ENCODE assay signal across 8 cellular contexts in the genomic region with DNA sequence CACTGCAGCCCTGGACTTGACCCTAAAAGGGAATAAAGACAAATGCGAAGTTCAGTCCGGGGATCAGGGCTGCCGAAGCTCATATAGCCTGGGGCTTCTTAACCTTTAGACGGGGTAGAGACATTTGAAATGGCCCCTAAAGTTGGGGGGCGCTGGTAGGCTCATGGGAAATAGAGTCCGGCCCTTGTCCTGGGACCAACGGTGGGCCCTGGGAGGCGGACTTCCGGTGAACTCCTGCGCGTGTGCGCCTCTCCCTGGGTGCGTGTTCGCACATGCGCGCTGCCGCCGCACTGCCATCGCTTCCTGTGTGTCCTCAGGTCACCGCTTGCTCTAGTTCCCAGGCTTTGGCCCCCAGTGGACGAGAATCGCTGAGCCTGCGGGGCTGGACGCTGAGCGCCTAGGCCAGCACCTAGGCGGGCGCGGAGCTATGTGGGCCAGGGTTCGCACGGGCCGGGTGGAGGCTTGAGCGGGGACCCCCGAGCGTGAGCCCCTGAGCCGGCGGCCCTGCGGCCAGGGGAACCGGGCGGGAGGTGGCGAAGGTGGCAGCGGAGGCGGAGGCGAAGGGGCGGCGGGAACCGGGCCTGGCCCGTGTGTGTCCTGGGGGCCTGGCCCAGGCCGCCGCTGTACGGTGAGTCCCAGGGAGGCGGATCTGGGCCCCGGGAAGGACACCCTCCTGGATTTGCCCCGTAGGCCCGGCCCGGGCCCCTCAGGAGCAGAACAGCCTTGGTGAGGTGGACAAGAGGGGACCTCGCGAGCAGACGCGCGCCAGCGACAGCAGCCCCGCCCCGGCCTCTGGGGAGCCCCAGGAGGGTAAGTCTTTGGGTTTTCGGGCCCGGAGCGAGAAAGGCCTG. TPM values are rescaled to one million over a fixed set of nuclear protein-coding genes. Genes with fewer than 3 reads are reported as not detected.
DNase-seq lines count a peak whose midpoint lies in the region; ATAC-seq, FAIRE-seq and TF ChIP-seq lines count a peak whose summit lies in the region.

No MANE protein-coding gene starts in this region.

- H3K4me2 ChIP-seq in keratinocyte (ENCODE audit: control insufficient read depth, extremely low read depth, insufficient read depth, low read depth, low read length), result peak overlapping the region; percentile 87

- dilution Hi-C loops in keratinocyte (cut with MboI; ENCODE audit: extremely low pct_ligation_motif_present, low sequenced_read_pairs), result no loop called here

- peak overlapping the region; percentile 90 for H2AFZ ChIP-seq in keratinocyte (ENCODE audit: control insufficient read depth, low read length)

- peak overlapping the region; percentile 77 to 88 (median 81) for H3K4me3 ChIP-seq in keratinocyte (ENCODE audit: control insufficient read depth in 2 of 3, extremely low read depth in 1 of 3, insufficient read depth in 2 of 3, low read depth in 1 of 3, low read length in 3 of 3)

- H4K20me1 ChIP-seq in keratinocyte (ENCODE audit: control insufficient read depth, extremely low read depth, insufficient read depth, low read length), result no peaks in the 10 kb centered on the region

- H3K9me3 ChIP-seq in keratinocyte (ENCODE audit: control insufficient read depth, low read depth, low read length), result no peaks in the 10 kb centered on the region

- no peak for TF ChIP-seq CTCF in keratinocyte (optimal IDR thresholded peaks at IDR 0.05 in 1 of 3, IDR thresholded peaks at IDR 0.05 in 1 of 3, conservative IDR thresholded peaks at IDR 0.05 in 1 of 3; ENCODE audit: extremely low read depth in 1 of 3, insufficient read depth in 2 of 3, low read length in 3 of 3)

- H3K79me2 ChIP-seq in keratinocyte (ENCODE audit: control insufficient read depth, insufficient read depth, low read length), result peaks cover 22% of the 10 kb centered on the region

- peak overlapping the region; percentile 80 for H3K27ac ChIP-seq in keratinocyte (ENCODE audit: control insufficient read depth, insufficient read depth, low read length)

- H3K9me1 ChIP-seq in keratinocyte (ENCODE audit: control insufficient read depth, extremely low read depth, insufficient read depth, low read length), result no peaks in the 10 kb centered on the region

- H3K27me3 ChIP-seq in keratinocyte (ENCODE audit: control insufficient read depth, extremely low read depth, insufficient read depth, low read length), result no peaks in the 10 kb centered on the region

- peak; percentile 97 for DNase-seq in AG08395 (ENCODE audit: low spot score)
- peak; percentile 88 for DNase-seq in NCI-H345 (lab: John Stamatoyannopoulos, UW)
- DNase-seq in activated CD4-positive, CD25-positive, alpha-beta regulatory T cell treated with anti-CD3 and anti-CD28 coated beads, Interleukin-2, amount 50 U/mL, for 16 hours (ENCODE audit: low read depth, low spot score), result peak; percentile 64
- DNase-seq in cerebellar cortex (ENCODE audit: low spot score), result peak; percentile 95
- no peak for DNase-seq in keratinocyte (ENCODE audit: low read depth, low spot score)
- peak; percentile 72 to 80 (median 72) for DNase-seq in stimulated activated CD4-positive, alpha-beta T cell treated with anti-CD3 and anti-CD28 coated beads, Interleukin-12 subunit alpha, Interleukin-12 subunit beta, amount 100 ng/mL, for 48 hours (ENCODE audit: low read depth in 2 of 3, low spot score in 1 of 3)

- FAIRE-seq in keratinocyte (lab: Jason Lieb, UNC), result peak; percentile 17

- H3K9ac ChIP-seq in keratinocyte (ENCODE audit: control insufficient read depth, extremely low read depth, insufficient read depth, low read length), result peak overlapping the region; percentile 90

- H3K36me3 ChIP-seq in keratinocyte (ENCODE audit: control insufficient read depth in 2 of 2, extremely low read depth in 1 of 2, insufficient read depth in 2 of 2, low read length in 2 of 2), result peaks cover 0 to 2% of the 10 kb centered on the region in 2 experiments

- peaks cover 8% of the 10 kb centered on the region for H3K4me1 ChIP-seq in keratinocyte (ENCODE audit: control insufficient read depth, extremely low read depth, insufficient read depth, low read length)

- ATAC-seq in GM18907 (IDR thresholded peaks at IDR 0.05; ENCODE audit: unreplicated experiment) (peak; percentile 95), HG03139 (IDR thresholded peaks at IDR 0.05; ENCODE audit: unreplicated experiment) (peak; percentile 93)

RNA-seq across cellular contexts. Expression of gene ZNF12, which starts 23.0 kb away (rescaled TPM):
- 7.6 to 12.5 TPM (median 12.3 TPM) in 3 replicates for polyA plus RNA-seq in keratinocyte
- polyA plus RNA-seq in keratinocyte (2011; ENCODE audit: low read depth), result 6.6 TPM
- polyA plus RNA-seq in keratinocyte (2011; cell fraction: cytosol; rRNA removed), result 3.3 and 6.8 TPM in 2 replicates
- 20.0 and 27.8 TPM in 2 replicates for polyA plus RNA-seq in keratinocyte (2011; cell fraction: nucleus; rRNA removed)
- 7.1 and 8.3 TPM in 2 replicates for polyA plus RNA-seq in keratinocyte (2012; ENCODE audit: low replicate concordance)
- polyA minus RNA-seq in keratinocyte, result 2.6 to 16.0 TPM (median 8.8 TPM) in 3 replicates
- polyA minus RNA-seq in keratinocyte (2011; cell fraction: cytosol; rRNA and poly(A)+ RNA removed), result 5.2 TPM
- polyA minus RNA-seq in keratinocyte (2011; cell fraction: nucleus; rRNA and poly(A)+ RNA removed), result 10.7 and 21.6 TPM in 2 replicates

RNA-seq across cellular contexts. Expression of gene RSPH10B2, which starts 24.2 kb away (rescaled TPM):
- polyA plus RNA-seq in keratinocyte, result 0.01 to 0.03 TPM in 2 of 3 replicates, not detected in the other
- polyA plus RNA-seq in keratinocyte (2011; ENCODE audit: low read depth), result not detected
- 0.05 TPM in 1 of 2 replicates, not detected in the other for polyA plus RNA-seq in keratinocyte (2011; cell fraction: cytosol; rRNA removed)
- polyA plus RNA-seq in keratinocyte (2011; cell fraction: nucleus; rRNA removed), result 0.22 TPM in 1 of 2 replicates, not detected in the other
- polyA plus RNA-seq in keratinocyte (2012; ENCODE audit: low replicate concordance), result not detected in 2 replicates
- polyA minus RNA-seq in keratinocyte, result 0.90 TPM in 1 of 3 replicates, not detected in the others
- not detected for polyA minus RNA-seq in keratinocyte (2011; cell fraction: cytosol; rRNA and poly(A)+ RNA removed)
- not detected in 2 replicates for polyA minus RNA-seq in keratinocyte (2011; cell fraction: nucleus; rRNA and poly(A)+ RNA removed)
